In genomic region chr21:35120631-35121180, GRCh38 we compare ENCODE assay signal across 2 cellular contexts.
TF ChIP-seq lines count a peak whose summit lies in the region.

No MANE protein-coding gene starts in this region.

TF ChIP-seq in IMR-90, 13 proteins besides CTCF, POLR2A, EP300 and RAD21:
- TF ChIP-seq MAFK (IDR thresholded peaks at IDR 0.05; ENCODE audit: low read depth, low read length), result no peak
- no peak for TF ChIP-seq FOS (IDR thresholded peaks at IDR 0.05; ENCODE audit: low read depth, low read length)
- no peak for TF ChIP-seq MXI1 (IDR thresholded peaks at IDR 0.05; ENCODE audit: borderline replicate concordance, low read depth, low read length)
- TF ChIP-seq BHLHE40 (IDR thresholded peaks at IDR 0.05; ENCODE audit: low read depth, low read length), result no peak
- TF ChIP-seq RCOR1 (IDR thresholded peaks at IDR 0.05; ENCODE audit: insufficient replicate concordance, low read length), result no peak
- TF ChIP-seq CEBPB (IDR thresholded peaks at IDR 0.05; ENCODE audit: low read depth, low read length), result no peak
- no peak for TF ChIP-seq NFE2L2 (IDR thresholded peaks at IDR 0.05; ENCODE audit: low read depth, low read length)

TF ChIP-seq in H1, 55 proteins besides CTCF, POLR2A, EP300 and RAD21:
- TF ChIP-seq BRCA1 (IDR thresholded peaks at IDR 0.05; ENCODE audit: low read depth, low read length), result no peak
- TF ChIP-seq ZNF274 (IDR thresholded peaks at IDR 0.05; ENCODE audit: borderline replicate concordance, extremely low read depth, low read length), result no peak
- no peak for TF ChIP-seq PHF8 (conservative IDR thresholded peaks at IDR 0.05; ENCODE audit: low read depth, low read length)
- peak; percentile 13; the same call in 1 of the 2 replicates for TF ChIP-seq BACH1 (IDR thresholded peaks at IDR 0.05; ENCODE audit: low read length)
- TF ChIP-seq HDAC6 (IDR thresholded peaks at IDR 0.05; ENCODE audit: low read depth, low read length), result no peak
